Comparison of ENCODE assay signal across 7 cellular contexts in the genomic region with DNA sequence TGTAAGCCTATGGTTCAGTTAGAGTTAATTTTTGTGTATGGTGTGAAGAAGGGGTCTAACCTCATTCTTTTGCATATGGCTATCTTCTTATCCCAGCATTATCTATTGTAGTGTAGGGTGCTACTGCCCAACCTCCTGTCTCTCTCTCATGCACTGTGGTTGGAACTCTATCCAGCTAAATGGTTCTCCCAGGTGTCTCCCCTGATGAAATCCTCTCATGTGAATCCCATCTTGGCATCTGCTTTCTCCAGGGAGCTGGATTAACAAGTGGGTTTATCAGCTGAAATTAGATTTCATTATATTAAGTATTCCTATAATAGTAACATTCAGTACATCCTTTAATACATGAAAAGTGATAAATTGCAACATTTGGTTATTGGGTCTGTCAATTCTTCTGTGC.
"Had no signal": no experiment of that assay in that cellular context is flagged by ENCODE, and none has a peak within 500 bp of the region (broad histone marks: within the 10 kb centered on the region; RNA-seq: fewer than 3 reads in every experiment).

No MANE protein-coding gene starts in this region.

- ATAC-seq: HCT116, K562 had no signal

- DNase-seq: GM23248, GOT3, H7, HFFc6, IMR-90 had no signal

- H3K4me3 Mint-ChIP-seq: HFFc6 had no signal

- H3K27ac Mint-ChIP-seq: HFFc6 had no signal
